Comparison of ENCODE assay signal across 19 cellular contexts in genomic region chr4:38188631-38189101, GRCh38.
A peak's percentile ranks its signal among the peaks of the same experiment; 100 is the strongest.
DNase-seq lines count a peak whose midpoint lies in the region; ATAC-seq and TF ChIP-seq lines count a peak whose summit lies in the region.
"Had no signal": no experiment of that assay in that cellular context is flagged by ENCODE, and none has a peak within 500 bp of the region (broad histone marks: within the 10 kb centered on the region; RNA-seq: fewer than 3 reads in every experiment).

No MANE protein-coding gene starts in this region.

- H3K27ac ChIP-seq in breast epithelium = no peak overlapping the region
- peak overlapping the region; percentile 92 for H3K27ac ChIP-seq in mammary epithelial cell (ENCODE audit: insufficient read depth, low read depth, low read length)
- H3K27ac ChIP-seq in mesenchymal stem cell (ENCODE audit: low read length, poor library complexity, severe bottlenecking) = no peak overlapping the region
- H3K27ac ChIP-seq: body of pancreas, thyroid gland had no signal

- H2BK15ac ChIP-seq in mesenchymal stem cell (ENCODE audit: low read depth, poor library complexity, severe bottlenecking) = no peak overlapping the region

- no peak overlapping the region for H2BK120ac ChIP-seq in mesenchymal stem cell (ENCODE audit: low read depth, low read length)

- no peaks in the 10 kb centered on the region for H3K4me1 ChIP-seq in breast epithelium
- H3K4me1 ChIP-seq in mammary epithelial cell (ENCODE audit: insufficient read depth, low read length) = peaks cover 44% of the 10 kb centered on the region
- H3K4me1 ChIP-seq in mesenchymal stem cell (ENCODE audit: control insufficient read depth, insufficient read depth, low read depth, low read length) = peaks cover 21% of the 10 kb centered on the region
- H3K4me1 ChIP-seq: body of pancreas had no signal

- no peaks in the 10 kb centered on the region for H3K9me3 Mint-ChIP-seq in MCF 10A (ENCODE audit: unreplicated experiment)
- H3K9me3 Mint-ChIP-seq: activated naive CD4-positive, alpha-beta T cell treated with anti-CD3 and anti-CD28 coated beads, Interleukin-2, amount 10 ng/mL, durations not matched to agents 7 days and 5 days; CD4-positive, alpha-beta T cell; dendritic cell treated with granulocyte-macrophage colony-stimulating factor and Interleukin-4, amounts not matched to agents 40 ng/mL and 50 ng/mL, for 4 days had no signal

- no peaks in the 10 kb centered on the region for H3K79me2 ChIP-seq in mammary epithelial cell (ENCODE audit: insufficient read depth, low read length)

- H3K9ac ChIP-seq in mammary epithelial cell (ENCODE audit: insufficient read depth, low read length) (peak overlapping the region; percentile 60), mesenchymal stem cell (ENCODE audit: low read length) (no peak overlapping the region)

- H3K27me3 ChIP-seq in breast epithelium = no peaks in the 10 kb centered on the region
- no peaks in the 10 kb centered on the region for H3K27me3 ChIP-seq in mammary epithelial cell (ENCODE audit: insufficient read depth, low read length)
- peaks cover 5 to 6% of the 10 kb centered on the region in 2 experiments for H3K27me3 ChIP-seq in mesenchymal stem cell (ENCODE audit: control insufficient read depth in 1 of 2, insufficient read depth in 1 of 2, low read length in 2 of 2)
- H3K27me3 ChIP-seq: body of pancreas, thyroid gland had no signal

- BruUV-seq in MCF 10A (replicated peaks; lab: Mats Ljungman, UMichigan) = no TSS peak
- no TSS peak for BruUV-seq in mammary epithelial cell (replicated peaks; lab: Mats Ljungman, UMichigan)

- dilution Hi-C loops in mammary epithelial cell (cut with HindIII; ENCODE audit: low sequenced_read_pairs) = loop anchor here (25.0 kb wide), 1 partner anchor 124 kb away; no protein-coding TSS in a partner anchor

- H3K27me3 Mint-ChIP-seq in MCF 10A (ENCODE audit: insufficient read depth, unreplicated experiment) = no peaks in the 10 kb centered on the region
- H3K27me3 Mint-ChIP-seq: CD4-positive, alpha-beta T cell; dendritic cell treated with granulocyte-macrophage colony-stimulating factor and Interleukin-4, amounts not matched to agents 40 ng/mL and 50 ng/mL, for 4 days had no signal

- in situ Hi-C loops in mammary epithelial cell (cut with MboI; ENCODE audit: low sequenced_read_pairs in 2 of 2) (loop anchor here (5.0 to 10.0 kb wide), 3 partner anchors 129 to 486 kb away; no protein-coding TSS in a partner anchor), ACHN (cut with HindIII; ENCODE audit: low pct_ligation_motif_present, low pct_unique_long_range_greater_than_20kb, low sequenced_read_pairs) (no loop called here), GM13976 (cut with MboI; ENCODE audit: low sequenced_read_pairs, unreplicated experiment) (no loop called here)

- CTCF ChIA-PET in MCF 10A (lab: Yijun Ruan, JAX) (interaction anchor here (0.6 to 2.7 kb wide), 5 partner anchors 8 to 997 kb away, joined by 3 to 15 read pairs (median 3); no protein-coding TSS in a partner anchor), mammary epithelial cell (lab: Charles Lee; ENCODE audit: low non-redundant PET) (interaction anchor here (0.6 kb wide), 1 partner anchor 126 kb away, joined by 3 read pairs; no protein-coding TSS in a partner anchor)

- H2BK12ac ChIP-seq in mesenchymal stem cell (ENCODE audit: low read length in 2 of 2) = peak overlapping the region; percentile 45 to 86

- H3K4me3 Mint-ChIP-seq in MCF 10A (ENCODE audit: unreplicated experiment) = no peak overlapping the region
- H3K4me3 Mint-ChIP-seq: activated naive CD4-positive, alpha-beta T cell treated with anti-CD3 and anti-CD28 coated beads, Interleukin-2, amount 10 ng/mL, durations not matched to agents 7 days and 5 days; CD4-positive, alpha-beta T cell; dendritic cell treated with granulocyte-macrophage colony-stimulating factor and Interleukin-4, amounts not matched to agents 40 ng/mL and 50 ng/mL, for 4 days; mesothelial cell of epicardium had no signal

- no peaks in the 10 kb centered on the region for H3K79me1 ChIP-seq in mesenchymal stem cell (replicated peaks; ENCODE audit: low read length, poor library complexity, severe bottlenecking)

- DNase-seq in MCF 10A (ENCODE audit: unreplicated experiment) (peak; percentile 94), breast epithelium (ENCODE audit: low spot score in 2 of 2) (no peak), mammary epithelial cell (peak; percentile 97), mesenchymal stem cell (no peak), GM20000 (ENCODE audit: low spot score) (no peak), ACHN (no peak), GM13976 (ENCODE audit: low spot score) (no peak)
- DNase-seq: 8988T; activated naive CD4-positive, alpha-beta T cell treated with anti-CD3 and anti-CD28 coated beads, Interleukin-2, amount 10 ng/mL, durations not matched to agents 7 days and 5 days; body of pancreas; CD4-positive, alpha-beta T cell; NCI-H2081 treated with DMSO at 0.1 percent for 48 hours; NCI-H774; stimulated activated CD4-positive, alpha-beta T cell treated with anti-CD3 and anti-CD28 coated beads, Interleukin-2, amount 100 ng/mL, for 48 hours; thyroid gland had no signal

- H4K91ac ChIP-seq in mesenchymal stem cell (ENCODE audit: low read length) = no peak overlapping the region

- 0% methylated on average over 12 of the region's 12 CpGs for WGBS in mammary epithelial cell (ENCODE audit: low coverage, missing lambda C conversion rate)
- 75% methylated on average over 12 of the region's 12 CpGs for WGBS in mesenchymal stem cell

- no peak overlapping the region for H3K4me3 ChIP-seq in breast epithelium
- H3K4me3 ChIP-seq in mammary epithelial cell (replicated peaks in 1 of 3; ENCODE audit: insufficient read depth in 1 of 3, low read depth in 2 of 3, low read length in 3 of 3) = no peak overlapping the region
- no peak overlapping the region for H3K4me3 ChIP-seq in mesenchymal stem cell (ENCODE audit: insufficient read depth in 1 of 2, low read depth in 1 of 2, low read length in 2 of 2)
- H3K4me3 ChIP-seq: body of pancreas, thyroid gland had no signal

- no peak overlapping the region for H4K8ac ChIP-seq in mesenchymal stem cell (ENCODE audit: low read length)

- peak overlapping the region; percentile 71 for H2AK5ac ChIP-seq in mesenchymal stem cell (ENCODE audit: low read length, severe bottlenecking)

- no peak overlapping the region for H3K27ac Mint-ChIP-seq in MCF 10A (ENCODE audit: low read depth, unreplicated experiment)
- H3K27ac Mint-ChIP-seq: activated naive CD4-positive, alpha-beta T cell treated with anti-CD3 and anti-CD28 coated beads, Interleukin-2, amount 10 ng/mL, durations not matched to agents 7 days and 5 days; CD4-positive, alpha-beta T cell; dendritic cell treated with granulocyte-macrophage colony-stimulating factor and Interleukin-4, amounts not matched to agents 40 ng/mL and 50 ng/mL, for 4 days; mesothelial cell of epicardium had no signal

- no peak overlapping the region for H2BK5ac ChIP-seq in mesenchymal stem cell (ENCODE audit: low read depth, low read length, poor library complexity, severe bottlenecking)

- peak overlapping the region; percentile 16 to 71 for H3K18ac ChIP-seq in mesenchymal stem cell (ENCODE audit: low read depth in 1 of 2, low read length in 2 of 2)

- intact Hi-C loops in MCF 10A (cut with micrococcal nuclease) = no loop called here
- intact Hi-C loops in breast epithelium (cut with DNase I; ENCODE audit: low total_unique reads) = no loop called here
- intact Hi-C loops in mammary epithelial cell (cut with micrococcal nuclease) = loop anchor here (1.0 to 10.0 kb wide), 6 partner anchors 130 to 676 kb away; partner anchors contain the start of gene FAM114A1

- H3K9me3 ChIP-seq in breast epithelium (no peaks in the 10 kb centered on the region), mammary epithelial cell (replicated peaks; ENCODE audit: insufficient read depth, low read length) (no peaks in the 10 kb centered on the region), mesenchymal stem cell (ENCODE audit: control insufficient read depth, low read length) (no peaks in the 10 kb centered on the region)
- H3K9me3 ChIP-seq: body of pancreas, thyroid gland had no signal

- no peak overlapping the region for H2AFZ ChIP-seq in mammary epithelial cell (ENCODE audit: low read depth, low read length)
- no peak overlapping the region for H2AFZ ChIP-seq in mesenchymal stem cell (ENCODE audit: low read depth, low read length)

- H3K36me3 ChIP-seq in breast epithelium = no peaks in the 10 kb centered on the region
- H3K36me3 ChIP-seq in mammary epithelial cell (ENCODE audit: insufficient read depth, low read length) = no peaks in the 10 kb centered on the region
- H3K36me3 ChIP-seq in mesenchymal stem cell (ENCODE audit: control insufficient read depth in 1 of 2, insufficient read depth in 2 of 2, low read depth in 1 of 2, low read length in 2 of 2) = no peaks in the 10 kb centered on the region
- H3K36me3 ChIP-seq: thyroid gland had no signal

- no peak for TF ChIP-seq POLR2A in breast epithelium (IDR thresholded peaks at IDR 0.05)

- H3K4me1 Mint-ChIP-seq in MCF 10A (ENCODE audit: insufficient read depth, unreplicated experiment) = no peaks in the 10 kb centered on the region
- H3K4me1 Mint-ChIP-seq: activated naive CD4-positive, alpha-beta T cell treated with anti-CD3 and anti-CD28 coated beads, Interleukin-2, amount 10 ng/mL, durations not matched to agents 7 days and 5 days had no signal

- H3K4me2 ChIP-seq in mammary epithelial cell (ENCODE audit: insufficient read depth, low read depth, low read length) (peak overlapping the region; percentile 24), mesenchymal stem cell (ENCODE audit: low read length, poor library complexity, severe bottlenecking) (no peak overlapping the region)

- H4K20me1 ChIP-seq in mammary epithelial cell (ENCODE audit: insufficient read depth, low read length) = no peaks in the 10 kb centered on the region

- no peaks in the 10 kb centered on the region for H3K36me3 Mint-ChIP-seq in MCF 10A (ENCODE audit: insufficient read depth, unreplicated experiment)
- H3K36me3 Mint-ChIP-seq: activated naive CD4-positive, alpha-beta T cell treated with anti-CD3 and anti-CD28 coated beads, Interleukin-2, amount 10 ng/mL, durations not matched to agents 7 days and 5 days; mesothelial cell of epicardium had no signal

- no peak overlapping the region for H3K4ac ChIP-seq in mesenchymal stem cell (ENCODE audit: low read depth in 1 of 2, low read length in 2 of 2)

- TF ChIP-seq CTCF in MCF 10A (IDR thresholded peaks at IDR 0.05; ENCODE audit: unreplicated experiment) (no peak), breast epithelium (IDR thresholded peaks at IDR 0.05) (no peak), mammary epithelial cell (conservative IDR thresholded peaks at IDR 0.05 in 1 of 2, IDR thresholded peaks at IDR 0.05 in 1 of 2; ENCODE audit: extremely low read depth in 1 of 2, insufficient read depth in 1 of 2, low read depth in 1 of 2, low read length in 2 of 2) (no peak), GM20000 (IDR thresholded peaks at IDR 0.05; ENCODE audit: extremely low read depth, missing control alignments) (no peak), GM13976 (IDR thresholded peaks at IDR 0.05; ENCODE audit: borderline replicate concordance, control extremely low read depth, extremely low read depth, insufficient read depth, missing control alignments) (no peak)

- H3K14ac ChIP-seq in mesenchymal stem cell (ENCODE audit: low read length in 2 of 2) = peak overlapping the region in 1 of 2 experiments; percentile 84

- ATAC-seq in HG03432 (IDR thresholded peaks at IDR 0.05; ENCODE audit: unreplicated experiment) = no peak
- ATAC-seq: body of pancreas, sciatic nerve had no signal

- no peak overlapping the region for H3K23ac ChIP-seq in mesenchymal stem cell (ENCODE audit: low read length in 2 of 2)

- POLR2A ChIA-PET in MCF 10A (lab: Yijun Ruan, JAX) = interaction anchor here (0.5 to 1.3 kb wide), 3 partner anchors 9 to 485 kb away, joined by 3 to 6 read pairs (median 5); no protein-coding TSS in a partner anchor

Comparison
In these comparisons a context has a peak if more than half of its experiments do, and no peak if none do; other contexts are left out.
1. DNase-seq: peak in MCF 10A (single experiment) and mammary epithelial cell (single experiment); none in breast epithelium (0 of 2), mesenchymal stem cell (single experiment), GM20000 (single experiment), ACHN (single experiment) and GM13976 (single experiment).
2. in situ Hi-C loops: an anchor here in mammary epithelial cell (5.0 to 10.0 kb wide); none called in ACHN and GM13976.